In genomic region chr9:127974769-127975261, GRCh38 we compare ENCODE assay signal across 1 cellular context.
TF ChIP-seq lines count a peak whose summit lies in the region.

No MANE protein-coding gene starts in this region.

TF ChIP-seq in H1, 55 proteins besides CTCF, POLR2A, EP300 and RAD21:
- no peak for TF ChIP-seq RFX5 (IDR thresholded peaks at IDR 0.05; ENCODE audit: borderline replicate concordance, low read depth, low read length)
- TF ChIP-seq ATF2 (IDR thresholded peaks at IDR 0.05; ENCODE audit: low read length), result no peak
- no peak for TF ChIP-seq EZH2 (IDR thresholded peaks at IDR 0.05; ENCODE audit: low read depth, low read length, severe bottlenecking)
- TF ChIP-seq TAF1 (IDR thresholded peaks at IDR 0.05; ENCODE audit: low read depth, low read length), result no peak
- TF ChIP-seq HDAC2 (IDR thresholded peaks at IDR 0.05; ENCODE audit: borderline replicate concordance in 1 of 2, low read depth in 2 of 2, low read length in 2 of 2), result no peak
- TF ChIP-seq TBP (IDR thresholded peaks at IDR 0.05; ENCODE audit: low read depth, low read length), result no peak
- no peak for TF ChIP-seq MAFK (IDR thresholded peaks at IDR 0.05; ENCODE audit: low read depth, low read length)
- no peak for TF ChIP-seq JUN (IDR thresholded peaks at IDR 0.05; ENCODE audit: low read depth, low read length)
TF ChIP-seq in H1: peak in this region for 0.
